ENCODE assay signal across 15 cellular contexts in genomic region chr15:61367953-61368352, GRCh38.
DNase-seq lines count a peak whose midpoint lies in the region; ATAC-seq and TF ChIP-seq lines count a peak whose summit lies in the region.
"Had no signal": no experiment of that assay in that cellular context is flagged by ENCODE, and none has a peak within 500 bp of the region (broad histone marks: within the 10 kb centered on the region; RNA-seq: fewer than 3 reads in every experiment).

No MANE protein-coding gene starts in this region.

- intact Hi-C loops in activated CD4-positive, alpha-beta memory T cell treated with anti-CD3 and anti-CD28 coated beads for 36 hours (cut with micrococcal nuclease) = no loop called here

- no peak overlapping the region for H3K4me3 Mint-ChIP-seq in endodermal cell
- H3K4me3 Mint-ChIP-seq in stimulated activated effector memory CD8-positive, alpha-beta T cell treated with anti-CD3 and anti-CD28 coated beads, Interleukin-12 subunit alpha, Interleukin-12 subunit beta, amount 100 ng/mL, for 72 hours = no peak overlapping the region
- H3K4me3 Mint-ChIP-seq in activated CD4-positive, alpha-beta memory T cell treated with anti-CD3 and anti-CD28 coated beads for 36 hours = no peak overlapping the region
- H3K4me3 Mint-ChIP-seq: T-helper 2 cell treated with Interferon-gamma antibody and Interleukin-4, amounts not matched to agents 5 μg/mL and 100 μg/mL, for 36 hours had no signal

- H3K36me3 ChIP-seq in endodermal cell (ENCODE audit: control insufficient read depth, insufficient read depth, low read length) = no peaks in the 10 kb centered on the region

- H3K9me3 Mint-ChIP-seq in endodermal cell = peaks cover 7% of the 10 kb centered on the region
- H3K9me3 Mint-ChIP-seq in stimulated activated effector memory CD8-positive, alpha-beta T cell treated with anti-CD3 and anti-CD28 coated beads, Interleukin-12 subunit alpha, Interleukin-12 subunit beta, amount 100 ng/mL, for 72 hours = peaks cover 11% of the 10 kb centered on the region
- H3K9me3 Mint-ChIP-seq in activated CD4-positive, alpha-beta memory T cell treated with anti-CD3 and anti-CD28 coated beads for 36 hours = peaks cover 12% of the 10 kb centered on the region

- no peak overlapping the region for H3K27ac ChIP-seq in AG04450 (ENCODE audit: low read depth, low read length)
- H3K27ac ChIP-seq in endodermal cell (ENCODE audit: low read depth, low read length) = no peak overlapping the region

- H3K36me3 Mint-ChIP-seq in endodermal cell (ENCODE audit: low read depth) = no peaks in the 10 kb centered on the region
- no peaks in the 10 kb centered on the region for H3K36me3 Mint-ChIP-seq in stimulated activated effector memory CD8-positive, alpha-beta T cell treated with anti-CD3 and anti-CD28 coated beads, Interleukin-12 subunit alpha, Interleukin-12 subunit beta, amount 100 ng/mL, for 72 hours
- no peaks in the 10 kb centered on the region for H3K36me3 Mint-ChIP-seq in activated CD4-positive, alpha-beta memory T cell treated with anti-CD3 and anti-CD28 coated beads for 36 hours

- peaks cover 7% of the 10 kb centered on the region for H3K27me3 Mint-ChIP-seq in endodermal cell (ENCODE audit: insufficient read depth)
- H3K27me3 Mint-ChIP-seq in activated CD4-positive, alpha-beta memory T cell treated with anti-CD3 and anti-CD28 coated beads for 36 hours = peaks cover 7% of the 10 kb centered on the region

- TF ChIP-seq CTCF in AG04450 (IDR thresholded peaks at IDR 0.05; ENCODE audit: low read depth, low read length) (0 out of 2 replicates have a peak, but pooled peaks have one; percentile 1), endodermal cell (conservative IDR thresholded peaks at IDR 0.05) (peak; percentile 69)

- no peaks in the 10 kb centered on the region for H3K4me1 ChIP-seq in endodermal cell (ENCODE audit: control insufficient read depth, insufficient read depth, low read length)

- no peak overlapping the region for H3K9ac ChIP-seq in endodermal cell (ENCODE audit: extremely low read depth, low read length, poor library complexity, severe bottlenecking)

- H3K4me1 Mint-ChIP-seq in endodermal cell = peaks cover 16% of the 10 kb centered on the region
- no peaks in the 10 kb centered on the region for H3K4me1 Mint-ChIP-seq in stimulated activated effector memory CD8-positive, alpha-beta T cell treated with anti-CD3 and anti-CD28 coated beads, Interleukin-12 subunit alpha, Interleukin-12 subunit beta, amount 100 ng/mL, for 72 hours
- no peaks in the 10 kb centered on the region for H3K4me1 Mint-ChIP-seq in activated CD4-positive, alpha-beta memory T cell treated with anti-CD3 and anti-CD28 coated beads for 36 hours (ENCODE audit: low read depth)

- no peak overlapping the region for H3K27ac Mint-ChIP-seq in endodermal cell
- H3K27ac Mint-ChIP-seq in stimulated activated effector memory CD8-positive, alpha-beta T cell treated with anti-CD3 and anti-CD28 coated beads, Interleukin-12 subunit alpha, Interleukin-12 subunit beta, amount 100 ng/mL, for 72 hours = no peak overlapping the region
- H3K27ac Mint-ChIP-seq in activated CD4-positive, alpha-beta memory T cell treated with anti-CD3 and anti-CD28 coated beads for 36 hours = no peak overlapping the region
- H3K27ac Mint-ChIP-seq: T-helper 2 cell treated with Interferon-gamma antibody and Interleukin-4, amounts not matched to agents 5 μg/mL and 100 μg/mL, for 36 hours had no signal

- ATAC-seq in stimulated activated effector memory CD8-positive, alpha-beta T cell treated with anti-CD3 and anti-CD28 coated beads, Interleukin-12 subunit alpha, Interleukin-12 subunit beta, amount 100 ng/mL, for 72 hours = no peak

- DNase-seq in AG04450 (ENCODE audit: low read depth, low spot score) (no peak), DMS53 treated with DMSO at 0.1 percent for 48 hours (lab: John Stamatoyannopoulos, UW; ENCODE audit: unreplicated experiment) (peak; percentile 18), NCI-H146 treated with DMSO at 0.1 percent for 48 hours (lab: John Stamatoyannopoulos, UW; ENCODE audit: unreplicated experiment) (peak; percentile 43), endodermal cell (peak; percentile 68)
- no peak for DNase-seq in stimulated activated effector memory CD8-positive, alpha-beta T cell treated with anti-CD3 and anti-CD28 coated beads, Interleukin-12 subunit alpha, Interleukin-12 subunit beta, amount 100 ng/mL, for 72 hours (ENCODE audit: low spot score in 2 of 2)
- DNase-seq in activated CD4-positive, alpha-beta memory T cell treated with anti-CD3 and anti-CD28 coated beads for 36 hours = no peak
- DNase-seq in NK-92 treated with Interleukin-12 subunit alpha and Interleukin-12 subunit beta, amount 100 ng/mL, for 24 hours (lab: John Stamatoyannopoulos, UW) = no peak
- DNase-seq: activated naive CD4-positive, alpha-beta T cell treated with anti-CD3 and anti-CD28 coated beads, Interleukin-2, amount 50 U/mL, for 16 hours; DMS79 treated with DMSO at 0.1 percent for 48 hours; erythroblast; glutamatergic neuron; HCEC 1CT; MV-4-11; Right ventricle myocardium superior had no signal

- CTCF ChIA-PET in AG04450 (lab: Charles Lee) = no interaction called here
- CTCF ChIA-PET in activated CD4-positive, alpha-beta memory T cell treated with anti-CD3 and anti-CD28 coated beads for 36 hours (lab: Charles Lee) = interaction anchor here (1.1 kb wide), 1 partner anchor 28 kb away, joined by 3 read pairs; no protein-coding TSS in a partner anchor

- H3K27me3 ChIP-seq in AG04450 (ENCODE audit: control insufficient read depth, insufficient read depth, low read length) (no peaks in the 10 kb centered on the region), endodermal cell (ENCODE audit: control insufficient read depth, insufficient read depth, low read length, poor library complexity, severe bottlenecking) (no peaks in the 10 kb centered on the region)

- H3K4me3 ChIP-seq in AG04450 (ENCODE audit: low read depth, low read length) = no peak overlapping the region
- H3K4me3 ChIP-seq in endodermal cell (ENCODE audit: low read length) = no peak overlapping the region

- POLR2A ChIA-PET in AG04450 (lab: Yijun Ruan, JAX) = no interaction called here
- POLR2A ChIA-PET in activated CD4-positive, alpha-beta memory T cell treated with anti-CD3 and anti-CD28 coated beads for 36 hours (lab: Charles Lee) = no interaction called here

- H3K9me3 ChIP-seq in AG04450 (ENCODE audit: control insufficient read depth, insufficient read depth, low read length) = no peaks in the 10 kb centered on the region
- H3K9me3 ChIP-seq in endodermal cell (ENCODE audit: control insufficient read depth, low read length) = no peaks in the 10 kb centered on the region

- 93 to 100% methylated on average over 2 of the region's 2 CpGs for WGBS in endodermal cell (ENCODE audit: insufficient coverage in 1 of 2, insufficient read length in 1 of 2), 2 experiments

Comparison
In these comparisons a context has a peak if more than half of its experiments do, and no peak if none do; other contexts are left out.
1. DNase-seq: peak in DMS53 treated with DMSO at 0.1 percent for 48 hours (single experiment), NCI-H146 treated with DMSO at 0.1 percent for 48 hours (single experiment) and endodermal cell (single experiment); none in AG04450 (single experiment), stimulated activated effector memory CD8-positive, alpha-beta T cell treated with anti-CD3 and anti-CD28 coated beads, Interleukin-12 subunit alpha, Interleukin-12 subunit beta, amount 100 ng/mL, for 72 hours (0 of 2), activated CD4-positive, alpha-beta memory T cell treated with anti-CD3 and anti-CD28 coated beads for 36 hours (single experiment) and NK-92 treated with Interleukin-12 subunit alpha and Interleukin-12 subunit beta, amount 100 ng/mL, for 24 hours (single experiment).